ENCODE assay signal across 15 cellular contexts in the genomic region with DNA sequence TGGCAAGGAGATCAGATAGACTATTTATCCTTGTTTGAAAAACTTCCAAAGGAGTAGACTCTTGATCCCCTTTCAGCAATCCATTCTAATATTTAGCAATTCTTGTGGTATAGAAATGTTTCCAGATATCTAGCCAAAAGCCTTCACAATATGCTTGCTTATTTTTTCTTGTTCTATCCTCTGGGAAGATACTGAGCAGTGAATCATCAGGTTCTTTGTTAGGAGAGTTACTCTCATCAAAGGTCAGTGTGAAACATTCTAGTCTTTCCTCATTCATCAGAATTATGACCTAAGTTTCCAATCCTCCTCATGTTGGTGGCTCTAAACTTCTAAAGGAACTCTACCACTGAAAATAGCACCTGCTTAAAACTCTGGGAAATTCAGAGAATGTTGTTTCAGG. TPM values are rescaled to one million over a fixed set of nuclear protein-coding genes. Genes with fewer than 3 reads are reported as not detected.
DNase-seq lines count a peak whose midpoint lies in the region; ATAC-seq, FAIRE-seq and TF ChIP-seq lines count a peak whose summit lies in the region.
"Had no signal": no experiment of that assay in that cellular context is flagged by ENCODE, and none has a peak within 500 bp of the region (broad histone marks: within the 10 kb centered on the region; RNA-seq: fewer than 3 reads in every experiment).

No MANE protein-coding gene starts in this region.

- H3K27me3 ChIP-seq in hepatocyte (no peaks in the 10 kb centered on the region), smooth muscle cell (ENCODE audit: low read depth) (no peaks in the 10 kb centered on the region), left ventricle myocardium inferior (ENCODE audit: low read depth) (peaks cover 54% of the 10 kb centered on the region), left lung (peaks cover 16 to 43% of the 10 kb centered on the region in 2 donors)

- no peak for ATAC-seq in sciatic nerve
- ATAC-seq in left lung, result no peak
- ATAC-seq: mucosa of descending colon had no signal

- H3K79me2 ChIP-seq in hepatocyte (peaks cover 75% of the 10 kb centered on the region), smooth muscle cell (ENCODE audit: low read depth) (peaks cover 60% of the 10 kb centered on the region)

- H3K4me3 ChIP-seq in hepatocyte (peak overlapping the region; percentile 4), smooth muscle cell (peak overlapping the region; percentile 75), left ventricle myocardium inferior (no peak overlapping the region), left lung (no peak overlapping the region)
- H3K4me3 ChIP-seq: mucosa of descending colon, spleen had no signal

- H2AFZ ChIP-seq in hepatocyte (no peak overlapping the region), smooth muscle cell (ENCODE audit: low read depth) (no peak overlapping the region)

- H3K9me3 ChIP-seq in hepatocyte (ENCODE audit: low read depth), result no peaks in the 10 kb centered on the region
- no peaks in the 10 kb centered on the region for H3K9me3 ChIP-seq in smooth muscle cell (replicated peaks; ENCODE audit: low read depth)
- no peaks in the 10 kb centered on the region for H3K9me3 ChIP-seq in left ventricle myocardium inferior (replicated peaks)
- H3K9me3 ChIP-seq in left lung, result no peaks in the 10 kb centered on the region
- H3K9me3 ChIP-seq: mucosa of descending colon, spleen had no signal

- DNase-seq in H54 (ENCODE audit: insufficient read length, low spot score), result no peak
- peak; percentile 46 for DNase-seq in astrocyte of the hippocampus (ENCODE audit: low read depth, low spot score)
- DNase-seq in hepatocyte (ENCODE audit: low spot score), result peak; percentile 22
- DNase-seq in smooth muscle cell (lab: John Stamatoyannopoulos, UW; ENCODE audit: unreplicated experiment), result no peak
- no peak for DNase-seq in left ventricle myocardium inferior
- no peak for DNase-seq in sciatic nerve (ENCODE audit: low spot score)
- DNase-seq in left lung, result no peak
- DNase-seq in activated CD4-positive, alpha-beta T cell treated with anti-CD3 and anti-CD28 coated beads, Interleukin-2, amount 10 ng/mL, durations not matched to agents 24 days and 14 days, result no peak
- DNase-seq: activated gamma-delta T cell treated with Interleukin-2 at 50 U/mL for 16 hours; cortex of kidney; DMS79; hypothalamus; mucosa of descending colon; spleen; stimulated activated CD8-positive, alpha-beta memory T cell treated with anti-CD3 and anti-CD28 coated beads, Interleukin-4, amount 100 ng/mL, for 48 hours had no signal

- peak overlapping the region; percentile 95 for H3K27ac ChIP-seq in hepatocyte
- H3K27ac ChIP-seq in smooth muscle cell (ENCODE audit: low read depth), result peak overlapping the region; percentile 58
- H3K27ac ChIP-seq in left ventricle myocardium inferior (replicated peaks), result no peak overlapping the region
- no peak overlapping the region for H3K27ac ChIP-seq in left lung
- H3K27ac ChIP-seq: spleen had no signal

- no peak overlapping the region for H3K27ac Mint-ChIP-seq in activated CD4-positive, alpha-beta T cell treated with anti-CD3 and anti-CD28 coated beads, Interleukin-2, amount 10 ng/mL, durations not matched to agents 24 days and 14 days

- no peak overlapping the region for H3K9ac ChIP-seq in smooth muscle cell (ENCODE audit: low read depth)

- H3K9me2 ChIP-seq in hepatocyte (replicated peaks; ENCODE audit: insufficient read depth), result no peaks in the 10 kb centered on the region

- H3K4me1 Mint-ChIP-seq in activated CD4-positive, alpha-beta T cell treated with anti-CD3 and anti-CD28 coated beads, Interleukin-2, amount 10 ng/mL, durations not matched to agents 24 days and 14 days, result no peaks in the 10 kb centered on the region

- H3K4me1 ChIP-seq in hepatocyte (ENCODE audit: insufficient read depth) (peaks cover 34% of the 10 kb centered on the region), smooth muscle cell (ENCODE audit: low read depth) (peaks cover 28% of the 10 kb centered on the region), left ventricle myocardium inferior (peaks cover 23% of the 10 kb centered on the region), left lung (no peaks in the 10 kb centered on the region)

- no peak overlapping the region for H3K4me3 Mint-ChIP-seq in activated CD4-positive, alpha-beta T cell treated with anti-CD3 and anti-CD28 coated beads, Interleukin-2, amount 10 ng/mL, durations not matched to agents 24 days and 14 days

- H3K9me3 Mint-ChIP-seq in activated CD4-positive, alpha-beta T cell treated with anti-CD3 and anti-CD28 coated beads, Interleukin-2, amount 10 ng/mL, durations not matched to agents 24 days and 14 days, result no peaks in the 10 kb centered on the region

- H3K4me2 ChIP-seq in hepatocyte (peak overlapping the region; percentile 76), smooth muscle cell (peak overlapping the region; percentile 87)

- FAIRE-seq in H54 (lab: Jason Lieb, UNC), result peak; percentile 99

- TF ChIP-seq CTCF in hepatocyte (IDR thresholded peaks at IDR 0.05; ENCODE audit: poor library complexity), result no peak
- TF ChIP-seq CTCF in smooth muscle cell (IDR thresholded peaks at IDR 0.05; ENCODE audit: borderline replicate concordance, insufficient read depth, poor library complexity, severe bottlenecking), result no peak
- no peak for TF ChIP-seq CTCF in left ventricle myocardium inferior (IDR thresholded peaks at IDR 0.05; ENCODE audit: borderline replicate concordance)
- TF ChIP-seq CTCF in left lung (IDR thresholded peaks at IDR 0.05), result no peak

- no peaks in the 10 kb centered on the region for H3K36me3 Mint-ChIP-seq in activated CD4-positive, alpha-beta T cell treated with anti-CD3 and anti-CD28 coated beads, Interleukin-2, amount 10 ng/mL, durations not matched to agents 24 days and 14 days (ENCODE audit: low read depth)

- peaks cover 39% of the 10 kb centered on the region for H3K27me3 Mint-ChIP-seq in activated CD4-positive, alpha-beta T cell treated with anti-CD3 and anti-CD28 coated beads, Interleukin-2, amount 10 ng/mL, durations not matched to agents 24 days and 14 days

- no peaks in the 10 kb centered on the region for H3K36me3 ChIP-seq in hepatocyte (replicated peaks; ENCODE audit: insufficient read depth, low read depth)
- no peaks in the 10 kb centered on the region for H3K36me3 ChIP-seq in smooth muscle cell (ENCODE audit: low read depth)
- no peaks in the 10 kb centered on the region for H3K36me3 ChIP-seq in left ventricle myocardium inferior
- no peaks in the 10 kb centered on the region for H3K36me3 ChIP-seq in left lung
- H3K36me3 ChIP-seq: spleen had no signal

- TF ChIP-seq POLR2A in H54 (IDR thresholded peaks at IDR 0.05; ENCODE audit: low read depth, low read length), result no peak

- H3F3A ChIP-seq in smooth muscle cell (ENCODE audit: low read depth), result no peaks in the 10 kb centered on the region

- H4K20me1 ChIP-seq in hepatocyte (ENCODE audit: insufficient read depth, poor library complexity, severe bottlenecking) (no peaks in the 10 kb centered on the region), smooth muscle cell (ENCODE audit: low read depth) (no peaks in the 10 kb centered on the region)

- intact Hi-C loops in left ventricle myocardium inferior (cut with micrococcal nuclease), result no loop called here
- intact Hi-C loops in sciatic nerve (cut with DNase I), result no loop called here
- intact Hi-C loops in left lung (cut with DNase I), result no loop called here
- intact Hi-C loops in activated CD4-positive, alpha-beta T cell treated with anti-CD3 and anti-CD28 coated beads, Interleukin-2, amount 10 ng/mL, durations not matched to agents 24 days and 14 days (cut with micrococcal nuclease), result no loop called here

RNA-seq across cellular contexts. Expression of a gene that starts 3.9 kb away (rescaled TPM):
- total RNA-seq in hepatocyte (80.9 and 92.8 TPM in 2 replicates), smooth muscle cell (68.5 and 85.4 TPM in 2 replicates), left ventricle myocardium inferior (1.8 TPM), sciatic nerve (37.8 TPM), left lung (1 to 10 TPM; 9.6 to 9.7 TPM)
- polyA plus RNA-seq in hepatocyte (25.8 and 26.0 TPM in 2 replicates), smooth muscle cell (18.2 and 19.7 TPM in 2 replicates)
- total RNA-seq in activated CD4-positive, alpha-beta T cell treated with anti-CD3 and anti-CD28 coated beads, Interleukin-2, amount 10 ng/mL, durations not matched to agents 24 days and 14 days, result not detected in 2 replicates

Comparison
In these comparisons a context has a peak if more than half of its experiments do, and no peak if none do; other contexts are left out.
1. DNase-seq: peak in astrocyte of the hippocampus (single experiment) and hepatocyte (single experiment); none in H54 (single experiment), smooth muscle cell (single experiment), left ventricle myocardium inferior (single experiment), sciatic nerve (single experiment), left lung (0 of 2) and activated CD4-positive, alpha-beta T cell treated with anti-CD3 and anti-CD28 coated beads, Interleukin-2, amount 10 ng/mL, durations not matched to agents 24 days and 14 days (single experiment).
2. H3K27ac ChIP-seq: peak in hepatocyte (single experiment) and smooth muscle cell (single experiment); none in left ventricle myocardium inferior (single experiment) and left lung (0 of 2).
3. H3K4me3 ChIP-seq: peak in hepatocyte (single experiment) and smooth muscle cell (single experiment); none in left ventricle myocardium inferior (single experiment) and left lung (0 of 2).